Comparison of ENCODE assay signal across 8 cellular contexts in the genomic region with DNA sequence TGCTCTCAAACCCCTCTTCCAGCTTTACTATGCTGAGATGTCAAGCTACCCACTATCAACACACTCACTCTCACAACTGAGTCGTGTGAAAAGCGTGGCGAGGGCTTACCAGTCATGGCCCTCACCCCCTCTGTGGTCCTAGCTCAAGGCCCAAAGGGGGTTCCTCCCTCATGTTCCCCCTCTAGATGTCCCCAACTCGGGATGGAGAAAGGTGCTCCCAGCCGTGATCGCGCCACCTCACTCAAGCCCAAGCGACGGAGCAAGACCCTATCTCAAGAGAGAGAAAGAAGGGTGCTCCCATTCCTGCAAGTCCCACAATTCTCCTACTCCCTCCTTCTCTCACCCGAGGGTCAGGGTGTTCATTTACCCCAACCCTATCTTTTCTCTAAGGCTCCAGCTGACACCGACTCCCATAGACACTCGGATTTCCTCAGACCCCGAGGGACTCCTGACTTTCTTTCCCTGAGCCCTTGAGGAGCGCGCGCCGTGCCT. TPM values are rescaled to one million over a fixed set of nuclear protein-coding genes. Genes with fewer than 3 reads are reported as not detected.
A peak's percentile ranks its signal among the peaks of the same experiment; 100 is the strongest.
DNase-seq lines count a peak whose midpoint lies in the region; ATAC-seq, FAIRE-seq and TF ChIP-seq lines count a peak whose summit lies in the region.

No MANE protein-coding gene starts in this region.

- H3K27ac Mint-ChIP-seq in activated naive CD8-positive, alpha-beta T cell treated with anti-CD3 and anti-CD28 coated beads, Interleukin-2, amount 10 ng/mL, durations not matched to agents 7 days and 5 days, result peak overlapping the region; percentile 85

- H3K36me3 ChIP-seq in left lung, result peaks cover 0 to 15% of the 10 kb centered on the region in 2 donors
- H3K36me3 ChIP-seq in thoracic aorta, result no peaks in the 10 kb centered on the region

- H3K27me3 ChIP-seq in left lung, result no peaks in the 10 kb centered on the region
- H3K27me3 ChIP-seq in thoracic aorta (replicated peaks; ENCODE audit: insufficient read depth), result no peaks in the 10 kb centered on the region

- H3K36me3 Mint-ChIP-seq in activated T-cell treated with anti-CD3 and anti-CD28 coated beads, Interleukin-2, amount 50 U/mL, for 4 hours (ENCODE audit: insufficient read depth), result peaks cover 12% of the 10 kb centered on the region
- H3K36me3 Mint-ChIP-seq in activated naive CD8-positive, alpha-beta T cell treated with anti-CD3 and anti-CD28 coated beads, Interleukin-2, amount 10 ng/mL, durations not matched to agents 7 days and 5 days, result peaks cover 15% of the 10 kb centered on the region

- in situ Hi-C loops in G401 (cut with HindIII; ENCODE audit: low sequenced_read_pairs), result no loop called here

- POLR2A ChIA-PET in activated naive CD8-positive, alpha-beta T cell treated with anti-CD3 and anti-CD28 coated beads, Interleukin-2, amount 10 ng/mL, durations not matched to agents 7 days and 5 days (lab: Charles Lee), result interaction anchor here (0.5 kb wide), 1 partner anchor 514 kb away, joined by 3 read pairs; no protein-coding TSS in a partner anchor

- TF ChIP-seq CTCF in left lung (IDR thresholded peaks at IDR 0.05) (no peak), thoracic aorta (IDR thresholded peaks at IDR 0.05) (no peak)

- H3K27me3 Mint-ChIP-seq in activated T-cell treated with anti-CD3 and anti-CD28 coated beads, Interleukin-2, amount 50 U/mL, for 4 hours (ENCODE audit: low read depth), result peaks cover 2% of the 10 kb centered on the region
- H3K27me3 Mint-ChIP-seq in activated naive CD8-positive, alpha-beta T cell treated with anti-CD3 and anti-CD28 coated beads, Interleukin-2, amount 10 ng/mL, durations not matched to agents 7 days and 5 days, result peaks cover 6% of the 10 kb centered on the region

- peaks cover 19% of the 10 kb centered on the region for H3K4me1 Mint-ChIP-seq in activated T-cell treated with anti-CD3 and anti-CD28 coated beads, Interleukin-2, amount 50 U/mL, for 4 hours (ENCODE audit: low read depth)
- H3K4me1 Mint-ChIP-seq in activated naive CD8-positive, alpha-beta T cell treated with anti-CD3 and anti-CD28 coated beads, Interleukin-2, amount 10 ng/mL, durations not matched to agents 7 days and 5 days, result peaks cover 16% of the 10 kb centered on the region

- peak overlapping the region; percentile 98 for H3K4me3 Mint-ChIP-seq in activated T-cell treated with anti-CD3 and anti-CD28 coated beads, Interleukin-2, amount 50 U/mL, for 4 hours
- peak overlapping the region; percentile 97 for H3K4me3 Mint-ChIP-seq in activated naive CD8-positive, alpha-beta T cell treated with anti-CD3 and anti-CD28 coated beads, Interleukin-2, amount 10 ng/mL, durations not matched to agents 7 days and 5 days

- H3K4me3 ChIP-seq in left lung (peak overlapping the region; percentile 80 to 85), thoracic aorta (peak overlapping the region; percentile 92)

- no peak for TF ChIP-seq POLR2A in GM12891 (IDR thresholded peaks at IDR 0.05; ENCODE audit: low read depth, low read length)

- no peak for ATAC-seq in activated T-cell treated with anti-CD3 and anti-CD28 coated beads, Interleukin-2, amount 50 U/mL, for 4 hours
- no peak for ATAC-seq in activated naive CD8-positive, alpha-beta T cell treated with anti-CD3 and anti-CD28 coated beads, Interleukin-2, amount 10 ng/mL, durations not matched to agents 7 days and 5 days (ENCODE audit: low read depth)
- no peak for ATAC-seq in left lung
- ATAC-seq in thoracic aorta (ENCODE audit: insufficient number of reproducible peaks, low FRiP score, low read depth), result no peak

- peaks cover under 1% of the 10 kb centered on the region for H3K9me3 Mint-ChIP-seq in activated T-cell treated with anti-CD3 and anti-CD28 coated beads, Interleukin-2, amount 50 U/mL, for 4 hours
- no peaks in the 10 kb centered on the region for H3K9me3 Mint-ChIP-seq in activated naive CD8-positive, alpha-beta T cell treated with anti-CD3 and anti-CD28 coated beads, Interleukin-2, amount 10 ng/mL, durations not matched to agents 7 days and 5 days

- H3K4me1 ChIP-seq in left lung (peaks cover 5 to 18% of the 10 kb centered on the region in 2 donors), thoracic aorta (ENCODE audit: control insufficient read depth in 1 of 2, low read depth in 2 of 2) (peaks cover 0 to 8% of the 10 kb centered on the region in 2 donors)

- H3K9me3 ChIP-seq in left lung, result no peaks in the 10 kb centered on the region
- no peaks in the 10 kb centered on the region for H3K9me3 ChIP-seq in thoracic aorta

- H3K27ac ChIP-seq in left lung (peak overlapping the region in 1 of 2 donors; percentile 73), thoracic aorta (peak overlapping the region; percentile 27 to 64)

- DNase-seq in activated T-cell treated with anti-CD3 and anti-CD28 coated beads, Interleukin-2, amount 50 U/mL, for 4 hours, result no peak
- DNase-seq in activated T-cell treated with anti-CD3 and anti-CD28 coated beads for 4 hours, result no peak
- peak; percentile 32 for DNase-seq in activated naive CD8-positive, alpha-beta T cell treated with anti-CD3 and anti-CD28 coated beads, Interleukin-2, amount 10 ng/mL, durations not matched to agents 7 days and 5 days
- DNase-seq in left lung, result no peak
- no peak for DNase-seq in thoracic aorta (ENCODE audit: low spot score)
- DNase-seq in activated gamma-delta T cell (lab: John Stamatoyannopoulos, UW), result no peak
- DNase-seq in GM12891 (ENCODE audit: insufficient read length, low spot score), result no peak
- DNase-seq in G401 (ENCODE audit: low spot score), result no peak

- intact Hi-C loops in left lung (cut with DNase I), result no loop called here

- FAIRE-seq in GM12891 (lab: Jason Lieb, UNC), result no peak

TF ChIP-seq in GM12891, 5 proteins besides CTCF, POLR2A, EP300 and RAD21:
- TF ChIP-seq SPI1 (IDR thresholded peaks at IDR 0.05; ENCODE audit: low read depth, low read length) (no peak), POLR2AphosphoS5 (IDR thresholded peaks at IDR 0.05; ENCODE audit: low read depth, low read length) (no peak)

RNA-seq across cellular contexts. Expression of a gene that starts 0.5 kb away (rescaled TPM):
- 10 to 100 TPM; 14.9 to 19.6 (median 15.1) TPM for total RNA-seq in activated T-cell treated with anti-CD3 and anti-CD28 coated beads, Interleukin-2, amount 50 U/mL, for 4 hours
- total RNA-seq in activated naive CD8-positive, alpha-beta T cell treated with anti-CD3 and anti-CD28 coated beads, Interleukin-2, amount 10 ng/mL, durations not matched to agents 7 days and 5 days, result 10 to 100 TPM; 25.6 to 27.6 TPM
- 10 to 100 TPM; 21.4 to 25.6 TPM for total RNA-seq in left lung
- total RNA-seq in thoracic aorta, result 10 to 100 TPM; 16.6 to 19.6 TPM
- polyA plus RNA-seq in GM12891 (2012; ENCODE audit: low read depth, missing spikeins), result 8.1 TPM
- 23.3 and 24.9 TPM in 2 replicates for total RNA-seq in G401 (2014; rRNA removed; shearing (Covaris generic))

RNA-seq across cellular contexts. Expression of a gene that starts 26.3 kb away (rescaled TPM):
- total RNA-seq in activated T-cell treated with anti-CD3 and anti-CD28 coated beads, Interleukin-2, amount 50 U/mL, for 4 hours, result under 1 TPM; 0.41 to 0.79 (median 0.48) TPM
- 1 to 10 TPM in 1 of 2 experiments, under 1 TPM in 1; 0.28 to 1.2 TPM for total RNA-seq in activated naive CD8-positive, alpha-beta T cell treated with anti-CD3 and anti-CD28 coated beads, Interleukin-2, amount 10 ng/mL, durations not matched to agents 7 days and 5 days
- total RNA-seq in left lung, result not detected
- total RNA-seq in thoracic aorta, result not detected
- polyA plus RNA-seq in GM12891 (2012; ENCODE audit: low read depth, missing spikeins), result 0.06 TPM
- not detected in 2 replicates for total RNA-seq in G401 (2014; rRNA removed; shearing (Covaris generic))
